In genomic region chr10:14684363-14684762, GRCh38 we compare ENCODE assay signal across 29 cellular contexts.
"Had no signal": no experiment of that assay in that cellular context is flagged by ENCODE, and none has a peak within 500 bp of the region (broad histone marks: within the 10 kb centered on the region; RNA-seq: fewer than 3 reads in every experiment).

No MANE protein-coding gene starts in this region.

- H3K9me3 ChIP-seq: ascending aorta, body of pancreas had no signal

- H3K27me3 Mint-ChIP-seq: activated B cell treated with CpG ODN at 0.5 μM for 24 hours; activated CD4-positive, alpha-beta T cell treated with anti-CD3 and anti-CD28 coated beads, Interleukin-2, amount 10 ng/mL, durations not matched to agents 24 days and 14 days; activated CD8-positive, alpha-beta memory T cell treated with anti-CD3 and anti-CD28 coated beads, Interleukin-2, amount 10 ng/mL, durations not matched to agents 7 days and 5 days; activated naive CD4-positive, alpha-beta T cell treated with anti-CD3 and anti-CD28 coated beads, Interleukin-2, amount 50 U/mL, for 24 hours; activated T-cell treated with anti-CD3 and anti-CD28 coated beads, Interleukin-2, amount 50 U/mL, for 24 hours had no signal

- H3K4me3 Mint-ChIP-seq: activated B cell treated with CpG ODN at 0.5 μM for 24 hours; activated CD4-positive, alpha-beta T cell treated with anti-CD3 and anti-CD28 coated beads, Interleukin-2, amount 10 ng/mL, durations not matched to agents 24 days and 14 days; activated CD8-positive, alpha-beta memory T cell treated with anti-CD3 and anti-CD28 coated beads, Interleukin-2, amount 10 ng/mL, durations not matched to agents 7 days and 5 days; activated naive CD4-positive, alpha-beta T cell treated with anti-CD3 and anti-CD28 coated beads, Interleukin-2, amount 50 U/mL, for 24 hours; activated T-cell treated with anti-CD3 and anti-CD28 coated beads, Interleukin-2, amount 50 U/mL, for 24 hours; activated T-helper 1 cell treated with anti-CD3 and anti-CD28 coated beads, Interleukin-12 subunit alpha, Interleukin-12 subunit beta, Interleukin-2, Interleukin-4 antibody, amounts not matched to agents 30 ng/mL and 10 ng/mL and 1 ng/mL, durations not matched to agents 14 hours and 24 hours and 36 hours had no signal

- H3K4me1 ChIP-seq: ascending aorta had no signal

- H3K27ac Mint-ChIP-seq: activated B cell treated with CpG ODN at 0.5 μM for 24 hours; activated CD4-positive, alpha-beta T cell treated with anti-CD3 and anti-CD28 coated beads, Interleukin-2, amount 10 ng/mL, durations not matched to agents 24 days and 14 days; activated CD8-positive, alpha-beta memory T cell treated with anti-CD3 and anti-CD28 coated beads, Interleukin-2, amount 10 ng/mL, durations not matched to agents 7 days and 5 days; activated naive CD4-positive, alpha-beta T cell treated with anti-CD3 and anti-CD28 coated beads, Interleukin-2, amount 50 U/mL, for 24 hours; activated T-cell treated with anti-CD3 and anti-CD28 coated beads, Interleukin-2, amount 50 U/mL, for 24 hours; activated T-helper 1 cell treated with anti-CD3 and anti-CD28 coated beads, Interleukin-12 subunit alpha, Interleukin-12 subunit beta, Interleukin-2, Interleukin-4 antibody, amounts not matched to agents 30 ng/mL and 10 ng/mL and 1 ng/mL, durations not matched to agents 14 hours and 24 hours and 36 hours had no signal

- H3K36me3 Mint-ChIP-seq: activated CD8-positive, alpha-beta memory T cell treated with anti-CD3 and anti-CD28 coated beads, Interleukin-2, amount 10 ng/mL, durations not matched to agents 7 days and 5 days; activated naive CD4-positive, alpha-beta T cell treated with anti-CD3 and anti-CD28 coated beads, Interleukin-2, amount 50 U/mL, for 24 hours had no signal

- H3K4me2 ChIP-seq: KMS-11 had no signal

- H3K36me3 ChIP-seq: ascending aorta had no signal

- H3K27me3 ChIP-seq: ascending aorta, body of pancreas had no signal

- H3K9me3 Mint-ChIP-seq: activated B cell treated with CpG ODN at 0.5 μM for 24 hours; activated CD4-positive, alpha-beta T cell treated with anti-CD3 and anti-CD28 coated beads, Interleukin-2, amount 10 ng/mL, durations not matched to agents 24 days and 14 days; activated naive CD4-positive, alpha-beta T cell treated with anti-CD3 and anti-CD28 coated beads, Interleukin-2, amount 50 U/mL, for 24 hours; activated T-cell treated with anti-CD3 and anti-CD28 coated beads, Interleukin-2, amount 50 U/mL, for 24 hours; activated T-helper 1 cell treated with anti-CD3 and anti-CD28 coated beads, Interleukin-12 subunit alpha, Interleukin-12 subunit beta, Interleukin-2, Interleukin-4 antibody, amounts not matched to agents 30 ng/mL and 10 ng/mL and 1 ng/mL, durations not matched to agents 14 hours and 24 hours and 36 hours had no signal

- H3K9ac ChIP-seq: KMS-11 had no signal

- DNase-seq: activated B cell treated with CpG ODN at 0.5 μM for 24 hours; activated CD4-positive, alpha-beta T cell treated with anti-CD3 and anti-CD28 coated beads for 1 hour; activated CD4-positive, alpha-beta T cell treated with anti-CD3 and anti-CD28 coated beads, Interleukin-2, amount 10 ng/mL, durations not matched to agents 24 days and 14 days; activated CD4-positive, alpha-beta T cell treated with anti-CD3 and anti-CD28 coated beads, Interleukin-2, amount 50 U/mL, for 48 hours; activated CD8-positive, alpha-beta memory T cell treated with anti-CD3 and anti-CD28 coated beads, Interleukin-2, amount 10 ng/mL, durations not matched to agents 7 days and 5 days; activated effector memory CD4-positive, alpha-beta T cell treated with Interleukin-2 at 50 U/mL for 16 hours; activated naive CD4-positive, alpha-beta T cell; activated T-cell treated with anti-CD3 and anti-CD28 coated beads, Interleukin-2, amount 50 U/mL, for 24 hours; amniotic stem cell; body of pancreas; MV-4-11; NCI-H1092 treated with DMSO at 0.1 percent for 48 hours; NCI-H1417 treated with DMSO at 0.1 percent for 48 hours; NCI-H1694; NCI-H2029; NCI-H2107; NCI-H2171 treated with DMSO at 0.1 percent for 48 hours; NCI-H226; NCI-H510A; NCI-H69; NK-92 treated with Interleukin-12 subunit alpha and Interleukin-12 subunit beta, amount 100 ng/mL, for 24 hours; PC-3; SIG-M5; T-helper 2 cell; T1000 had no signal

- ATAC-seq: activated CD8-positive, alpha-beta memory T cell treated with anti-CD3 and anti-CD28 coated beads, Interleukin-2, amount 10 ng/mL, durations not matched to agents 7 days and 5 days; body of pancreas; PC-3 had no signal

- H3K4me3 ChIP-seq: ascending aorta, body of pancreas had no signal

- H3K4me1 Mint-ChIP-seq: activated B cell treated with CpG ODN at 0.5 μM for 24 hours had no signal

- H3K27ac ChIP-seq: ascending aorta, body of pancreas, KMS-11 had no signal
